ENCODE assay signal across 9 cellular contexts in genomic region chr1:54604572-54605370, GRCh38. TPM values are rescaled to one million over a fixed set of nuclear protein-coding genes. Genes with fewer than 3 reads are reported as not detected.
DNase-seq lines count a peak whose midpoint lies in the region; ATAC-seq, FAIRE-seq and TF ChIP-seq lines count a peak whose summit lies in the region.
"Had no signal": no experiment of that assay in that cellular context is flagged by ENCODE, and none has a peak within 500 bp of the region (broad histone marks: within the 10 kb centered on the region; RNA-seq: fewer than 3 reads in every experiment).

No MANE protein-coding gene starts in this region.

- DNase-seq in activated gamma-delta T cell treated with Interleukin-2 at 50 U/mL for 16 hours (peak; percentile 38), activated gamma-delta T cell (lab: John Stamatoyannopoulos, UW) (no peak), Peyer's patch (peak in 1 of 3 donors; percentile 20), bronchial epithelial cell (ENCODE audit: low read depth) (peak; percentile 66), H7 (no peak)
- DNase-seq: NCI-H446 treated with DMSO at 0.1 percent for 48 hours had no signal

- H3K27ac ChIP-seq in Peyer's patch: peak overlapping the region in 3 of 4 donors; percentile 24 to 35 (median 27)
- peak overlapping the region; percentile 47 for H3K27ac ChIP-seq in thymus (ENCODE audit: low read depth)

- H3K4me3 ChIP-seq in Peyer's patch (no peak overlapping the region), bronchial epithelial cell (ENCODE audit: low read depth, low read length) (no peak overlapping the region), thymus (ENCODE audit: low read length) (no peak overlapping the region), H7 (ENCODE audit: insufficient read depth, low read depth, low read length) (no peak overlapping the region)

- ATAC-seq in GM19467 (IDR thresholded peaks at IDR 0.05; ENCODE audit: unreplicated experiment) (no peak), GM21367 (IDR thresholded peaks at IDR 0.05; ENCODE audit: unreplicated experiment) (no peak)

- 45% methylated on average over 13 of the region's 13 CpGs for WGBS in thymus

- H3K9me3 ChIP-seq in Peyer's patch (no peaks in the 10 kb centered on the region), thymus (ENCODE audit: control insufficient read depth) (no peaks in the 10 kb centered on the region)

- H3K27me3 ChIP-seq in Peyer's patch: no peaks in the 10 kb centered on the region
- H3K27me3 ChIP-seq in bronchial epithelial cell (ENCODE audit: control insufficient read depth, insufficient read depth, low read length): no peaks in the 10 kb centered on the region
- no peaks in the 10 kb centered on the region for H3K27me3 ChIP-seq in thymus (ENCODE audit: control insufficient read depth, insufficient read depth)
- H3K27me3 ChIP-seq in H7 (ENCODE audit: control insufficient read depth, insufficient read depth, low read length): no peaks in the 10 kb centered on the region

- H3K4me1 ChIP-seq in Peyer's patch (peaks cover 0 to 13% (median 0%) of the 10 kb centered on the region in 4 donors), thymus (ENCODE audit: control insufficient read depth, insufficient read depth, low read length) (peaks cover 25% of the 10 kb centered on the region)

- H3K36me3 ChIP-seq in Peyer's patch (peaks cover 0 to 50% (median 0%) of the 10 kb centered on the region in 3 donors), bronchial epithelial cell (ENCODE audit: control insufficient read depth, insufficient read depth, low read length) (no peaks in the 10 kb centered on the region), thymus (ENCODE audit: control insufficient read depth, insufficient read depth) (no peaks in the 10 kb centered on the region), H7 (replicated peaks; ENCODE audit: control insufficient read depth, insufficient read depth, low read length) (no peaks in the 10 kb centered on the region)

- no peak for TF ChIP-seq POLR2A in Peyer's patch (IDR thresholded peaks at IDR 0.05)

- peak; percentile 47 for FAIRE-seq in bronchial epithelial cell (lab: Jason Lieb, UNC)

- TF ChIP-seq CTCF in Peyer's patch (IDR thresholded peaks at IDR 0.05) (peak in 1 of 6 experiments; percentile 8), bronchial epithelial cell (IDR thresholded peaks at IDR 0.05; ENCODE audit: insufficient read depth, low read length, severe bottlenecking) (no peak)

RNA-seq across cellular contexts. Expression of gene FAM151A, which starts 18.6 kb away (rescaled TPM):
- total RNA-seq in Peyer's patch (1,000 to 10,000 TPM in 1 of 4 donors, 100 to 1,000 TPM in 1, 10 to 100 TPM in 2; 15.7 to 1,128 (median 174) TPM), bronchial epithelial cell (not detected in 2 replicates)
- polyA plus RNA-seq in thymus: 1.6 TPM
- not detected in 2 replicates for total RNA-seq in H7 (2014; rRNA removed; shearing (Covaris generic))

RNA-seq across cellular contexts. Expression of gene MROH7, which starts 36.8 kb away (rescaled TPM):
- total RNA-seq in Peyer's patch (10 to 100 TPM; 22.3 to 64.2 (median 35.5) TPM), bronchial epithelial cell (under 0.01 and 0.13 TPM in 2 replicates)
- polyA plus RNA-seq in thymus: 1.1 TPM
- 0.03 and 0.18 TPM in 2 replicates for total RNA-seq in H7 (2014; rRNA removed; shearing (Covaris generic))

RNA-seq across cellular contexts. Expression of gene ACOT11, which starts 56.7 kb away (rescaled TPM):
- total RNA-seq in Peyer's patch (100 to 1,000 TPM in 2 of 4 donors, 10 to 100 TPM in 2; 41.3 to 200 (median 119) TPM), bronchial epithelial cell (3.4 and 6.0 TPM in 2 replicates)
- polyA plus RNA-seq in thymus: 1.2 TPM
- 5.0 and 5.4 TPM in 2 replicates for total RNA-seq in H7 (2014; rRNA removed; shearing (Covaris generic))

Comparison
In these comparisons a context has a peak if more than half of its experiments do, and no peak if none do; other contexts are left out.
1. DNase-seq: peak in activated gamma-delta T cell treated with Interleukin-2 at 50 U/mL for 16 hours (single experiment) and bronchial epithelial cell (single experiment); none in activated gamma-delta T cell (single experiment) and H7 (single experiment).
2. RNA of gene FAM151A, which starts 18.6 kb away (total RNA-seq): 15.7 to 1,128 TPM in Peyer's patch; not detected in bronchial epithelial cell and not detected in H7; every median in the first group is over 10 times any median in the second.
3. RNA of gene MROH7, which starts 36.8 kb away (total RNA-seq): 22.3 to 64.2 TPM in Peyer's patch; 0.03 to 0.18 TPM in H7 and under 0.01 to 0.13 TPM in bronchial epithelial cell; every median in the first group is over 10 times any median in the second.